In genomic region chr21:14763695-14764064, GRCh38 we compare ENCODE assay signal across 9 cellular contexts.
DNase-seq lines count a peak whose midpoint lies in the region; ATAC-seq and TF ChIP-seq lines count a peak whose summit lies in the region.
"Had no signal": no experiment of that assay in that cellular context is flagged by ENCODE, and none has a peak within 500 bp of the region (broad histone marks: within the 10 kb centered on the region; RNA-seq: fewer than 3 reads in every experiment).

No MANE protein-coding gene starts in this region.

- H3K36me3 ChIP-seq in tibial artery: no peaks in the 10 kb centered on the region

- intact Hi-C loops in dorsolateral prefrontal cortex (cut with DNase I) (no loop called here), tibial artery (cut with DNase I; ENCODE audit: low total_unique reads) (no loop called here)

- DNase-seq in dorsolateral prefrontal cortex (no peak), tibial artery (no peak), NCI-H2081 treated with DMSO at 0.1 percent for 48 hours (lab: John Stamatoyannopoulos, UW) (no peak), NK-92 (lab: John Stamatoyannopoulos, UW; ENCODE audit: unreplicated experiment) (no peak), GM19240 (ENCODE audit: insufficient read length, low spot score) (no peak)
- DNase-seq: activated CD8-positive, alpha-beta memory T cell treated with anti-CD3 and anti-CD28 coated beads, Interleukin-2, amount 50 U/mL, for 48 hours had no signal

- H3K4me3 ChIP-seq in dorsolateral prefrontal cortex (peak overlapping the region in 1 of 59 donors; percentile 50), tibial artery (no peak overlapping the region)

- no peaks in the 10 kb centered on the region for H3K9me3 ChIP-seq in tibial artery

- H3K27me3 ChIP-seq in dorsolateral prefrontal cortex: no peaks in the 10 kb centered on the region
- H3K27me3 ChIP-seq in tibial artery: no peaks in the 10 kb centered on the region

- ATAC-seq in GM18861 (IDR thresholded peaks at IDR 0.05; ENCODE audit: unreplicated experiment) (peak; percentile 18), GM21723 (IDR thresholded peaks at IDR 0.05; ENCODE audit: unreplicated experiment) (peak; percentile 21), HG03159 (IDR thresholded peaks at IDR 0.05; ENCODE audit: unreplicated experiment) (peak; percentile 41)

- H3K4me1 ChIP-seq in tibial artery: no peaks in the 10 kb centered on the region

- TF ChIP-seq CTCF in dorsolateral prefrontal cortex (IDR thresholded peaks at IDR 0.05 in 54 of 56, conservative IDR thresholded peaks at IDR 0.05 in 2 of 56; ENCODE audit: low read depth in 1 of 56, partially characterized antibody in 56 of 56) (no peak), tibial artery (IDR thresholded peaks at IDR 0.05) (no peak)

- H3K27ac ChIP-seq in dorsolateral prefrontal cortex: peak overlapping the region in 34 of 59 donors; percentile 4 to 80 (median 56)
- no peak overlapping the region for H3K27ac ChIP-seq in tibial artery

Comparison
In these comparisons a context has a peak if more than half of its experiments do, and no peak if none do; other contexts are left out.
1. H3K27ac ChIP-seq: peak in dorsolateral prefrontal cortex (34 of 59); none in tibial artery (0 of 2).
2. Peak in every context shown above with its lines, with median percentiles within 50 percentile points of each other: ATAC-seq.